Comparison of ENCODE assay signal across 22 cellular contexts in genomic region chr5:33291216-33292000, GRCh38.
DNase-seq lines count a peak whose midpoint lies in the region; ATAC-seq and TF ChIP-seq lines count a peak whose summit lies in the region.
"Had no signal": no experiment of that assay in that cellular context is flagged by ENCODE, and none has a peak within 500 bp of the region (broad histone marks: within the 10 kb centered on the region; RNA-seq: fewer than 3 reads in every experiment).

No MANE protein-coding gene starts in this region.

- intact Hi-C loops in sciatic nerve (cut with DNase I) = no loop called here

- H3K27me3 ChIP-seq in Karpas-422 (ENCODE audit: low read length) = no peaks in the 10 kb centered on the region
- no peaks in the 10 kb centered on the region for H3K27me3 ChIP-seq in right atrium auricular region
- H3K27me3 ChIP-seq: SJSA1 had no signal

- no peaks in the 10 kb centered on the region for H3K9me2 ChIP-seq in Karpas-422 (replicated peaks; ENCODE audit: insufficient read depth, low read length)

- H3K27ac ChIP-seq in Karpas-422 (ENCODE audit: low read length) (no peak overlapping the region), right atrium auricular region (peak overlapping the region; percentile 71 to 78)
- H3K27ac ChIP-seq: A549, KMS-11, PC-9, RWPE1, SJSA1 had no signal

- DNase-seq in Karpas-422 (peak; percentile 4), fibroblast of the aortic adventitia (ENCODE audit: low read depth) (peak; percentile 16), right atrium auricular region (ENCODE audit: low spot score) (peak; percentile 63), sciatic nerve (ENCODE audit: low spot score) (no peak), HT-29 (ENCODE audit: low spot score) (no peak), putamen (ENCODE audit: low spot score) (no peak)
- DNase-seq: Caco-2; CD4-positive, alpha-beta T cell; GF-D8; NCI-H1436; NCI-H1930; NCI-H345; NCI-H524 treated with DMSO at 0.1 percent for 48 hours; PC-9 had no signal

- ATAC-seq in sciatic nerve (peak; percentile 36), GM18867 (IDR thresholded peaks at IDR 0.05; ENCODE audit: unreplicated experiment) (no peak), HG03520 (IDR thresholded peaks at IDR 0.05; ENCODE audit: unreplicated experiment) (no peak)
- ATAC-seq: A549, GM23338, HCT116 had no signal

- TF ChIP-seq CTCF in fibroblast of the aortic adventitia (IDR thresholded peaks at IDR 0.05; ENCODE audit: insufficient read depth, low read length) = no peak
- no peak for TF ChIP-seq CTCF in right atrium auricular region (IDR thresholded peaks at IDR 0.05)

- no peaks in the 10 kb centered on the region for H3K79me2 ChIP-seq in Karpas-422 (ENCODE audit: low read length)

- no peaks in the 10 kb centered on the region for H4K20me1 ChIP-seq in Karpas-422 (ENCODE audit: insufficient read depth, low read depth, low read length)

- no peak overlapping the region for H2AFZ ChIP-seq in Karpas-422 (ENCODE audit: low read length)
- H2AFZ ChIP-seq: GM23338, PC-9 had no signal

- no peak overlapping the region for H3K4me2 ChIP-seq in Karpas-422 (ENCODE audit: low read depth, low read length, poor library complexity, severe bottlenecking)
- H3K4me2 ChIP-seq: A549, GM23338, KMS-11, PC-9 had no signal

- no peaks in the 10 kb centered on the region for H3K36me3 ChIP-seq in Karpas-422 (ENCODE audit: insufficient read depth, low read length)
- no peaks in the 10 kb centered on the region for H3K36me3 ChIP-seq in right atrium auricular region
- H3K36me3 ChIP-seq: SJSA1 had no signal

- H3K4me1 ChIP-seq in Karpas-422 (ENCODE audit: low read length) (no peaks in the 10 kb centered on the region), right atrium auricular region (no peaks in the 10 kb centered on the region)
- H3K4me1 ChIP-seq: A549, Caco-2, SJSA1 had no signal

- H3K4me3 ChIP-seq in Karpas-422 (ENCODE audit: low read length) (no peak overlapping the region), fibroblast of the aortic adventitia (ENCODE audit: low read depth, low read length) (no peak overlapping the region), right atrium auricular region (no peak overlapping the region)
- H3K4me3 ChIP-seq: A549, GM23338, PC-9, SJSA1 had no signal

- no peaks in the 10 kb centered on the region for H3K9me3 ChIP-seq in Karpas-422 (ENCODE audit: low read length)
- H3K9me3 ChIP-seq in right atrium auricular region = no peaks in the 10 kb centered on the region
- H3K9me3 ChIP-seq: Caco-2, SJSA1 had no signal

- no peak overlapping the region for H3K9ac ChIP-seq in Karpas-422 (ENCODE audit: low read length)
- H3K9ac ChIP-seq: KMS-11 had no signal

Comparison
In these comparisons a context has a peak if more than half of its experiments do, and no peak if none do; other contexts are left out.
1. DNase-seq: peak in Karpas-422 (single experiment), fibroblast of the aortic adventitia (single experiment) and right atrium auricular region (single experiment); none in sciatic nerve (single experiment), HT-29 (single experiment) and putamen (single experiment).